In the genomic region with DNA sequence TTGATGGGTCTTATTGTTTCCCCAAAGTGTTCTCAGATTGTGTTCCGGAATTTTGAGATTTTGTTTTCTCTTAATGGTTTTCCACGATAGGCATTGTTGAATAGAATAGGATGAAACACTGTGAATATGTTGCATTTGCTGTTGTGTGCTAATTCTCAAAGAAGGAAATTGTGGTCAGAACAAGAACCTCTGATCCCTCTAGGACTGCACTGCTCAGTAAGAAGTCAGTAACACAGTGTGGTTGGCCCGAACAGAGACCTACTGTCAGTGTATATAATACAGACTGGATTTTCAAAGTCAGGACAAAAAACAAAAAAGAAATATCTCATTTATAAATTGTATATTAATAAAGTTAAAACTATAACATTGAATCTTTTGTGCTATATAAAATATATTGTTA, we compare ENCODE assay signal across 26 cellular contexts.
"Had no signal": no experiment of that assay in that cellular context is flagged by ENCODE, and none has a peak within 500 bp of the region (broad histone marks: within the 10 kb centered on the region; RNA-seq: fewer than 3 reads in every experiment).

No MANE protein-coding gene starts in this region.

- FAIRE-seq: endothelial cell of umbilical vein had no signal

- H3K4me3 ChIP-seq: ascending aorta, heart left ventricle, left lung, lower lobe of right lung, neural progenitor cell, right atrium auricular region, smooth muscle cell, stomach, thyroid gland, upper lobe of left lung had no signal

- H3K4me2 ChIP-seq: neural progenitor cell, smooth muscle cell had no signal

- H3K9me3 ChIP-seq: ascending aorta, heart left ventricle, left lung, lower lobe of right lung, right atrium auricular region, stomach, thyroid gland, upper lobe of left lung had no signal

- H2AFZ ChIP-seq: neural progenitor cell had no signal

- DNase-seq: activated CD4-positive, alpha-beta T cell treated with anti-CD3 and anti-CD28 coated beads for 4 hours; activated CD4-positive, alpha-beta T cell treated with anti-CD3 and anti-CD28 coated beads, Interleukin-2, amount 50 U/mL, for 4 hours; activated effector memory CD4-positive, alpha-beta T cell treated with Interleukin-2 at 50 U/mL for 16 hours; activated naive CD4-positive, alpha-beta T cell treated with anti-CD3 and anti-CD28 coated beads for 36 hours; activated naive CD8-positive, alpha-beta T cell treated with anti-CD3 and anti-CD28 coated beads, Interleukin-2, amount 10 ng/mL, durations not matched to agents 7 days and 5 days; activated T-cell treated with anti-CD3 and anti-CD28 coated beads for 4 hours; activated T-cell treated with anti-CD3 and anti-CD28 coated beads, Interleukin-2, amount 50 U/mL, for 72 hours; cortex of kidney; foreskin fibroblast; heart left ventricle; left lung; lower lobe of right lung; mesendoderm; natural killer cell; stimulated activated CD4-positive, alpha-beta T cell treated with anti-CD3 and anti-CD28 coated beads, Interleukin-1b, Interleukin-23, amount 100 ng/mL, for 48 hours; stimulated activated CD4-positive, alpha-beta T cell treated with anti-CD3 and anti-CD28 coated beads, Interleukin-4, amount 100 ng/mL, for 4 hours; stimulated activated naive B cell treated with anti-CD40 and anti-IgM and Interleukin-4, amounts not matched to agents 10 μg/mL and 1 μg/mL and 100 μg/mL, for 72 hours; stomach; thyroid gland; upper lobe of left lung had no signal

- H3K27me3 ChIP-seq: ascending aorta, heart left ventricle, left lung, neural progenitor cell, right atrium auricular region, stomach, thyroid gland, upper lobe of left lung had no signal

- H3K36me3 ChIP-seq: ascending aorta, heart left ventricle, left lung, lower lobe of right lung, neural progenitor cell, right atrium auricular region, stomach, thyroid gland, upper lobe of left lung had no signal

- H3K27ac ChIP-seq: ascending aorta, heart left ventricle, left lung, lower lobe of right lung, neural progenitor cell, right atrium auricular region, stomach, thyroid gland, upper lobe of left lung, VCaP had no signal

- H3K9ac ChIP-seq: neural progenitor cell had no signal

- H3K4me1 ChIP-seq: ascending aorta, heart left ventricle, left lung, lower lobe of right lung, neural progenitor cell, right atrium auricular region, stomach, thyroid gland, upper lobe of left lung had no signal
